Comparison of ENCODE assay signal across 1 cellular context in the genomic region with DNA sequence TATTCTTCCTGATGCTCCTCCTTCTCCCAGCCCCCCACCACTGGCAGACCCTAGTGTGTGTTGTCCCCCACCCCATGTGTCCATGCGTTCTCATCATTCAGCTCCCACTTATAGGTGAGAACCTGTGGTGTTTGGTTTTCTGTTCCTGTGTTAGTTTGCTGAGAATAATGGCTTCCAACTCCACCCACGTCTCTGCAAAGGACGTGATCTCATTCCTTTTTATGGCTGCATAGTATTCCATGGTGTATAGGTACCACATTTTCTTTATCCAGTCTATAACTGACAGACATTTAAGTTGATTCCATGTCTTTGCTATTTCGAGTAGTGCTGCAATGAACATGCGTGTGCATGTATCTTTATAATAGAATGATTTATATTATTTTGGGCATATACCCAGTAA. TPM values are rescaled to one million over a fixed set of nuclear protein-coding genes. Genes with fewer than 3 reads are reported as not detected.
"Had no signal": no experiment of that assay in that cellular context is flagged by ENCODE, and none has a peak within 500 bp of the region (broad histone marks: within the 10 kb centered on the region; RNA-seq: fewer than 3 reads in every experiment).

No MANE protein-coding gene starts in this region.

RNA-seq across cellular contexts. Expression of a gene that starts 12.2 kb away (rescaled TPM):
- total RNA-seq: G401 had no signal
